In the genomic region with DNA sequence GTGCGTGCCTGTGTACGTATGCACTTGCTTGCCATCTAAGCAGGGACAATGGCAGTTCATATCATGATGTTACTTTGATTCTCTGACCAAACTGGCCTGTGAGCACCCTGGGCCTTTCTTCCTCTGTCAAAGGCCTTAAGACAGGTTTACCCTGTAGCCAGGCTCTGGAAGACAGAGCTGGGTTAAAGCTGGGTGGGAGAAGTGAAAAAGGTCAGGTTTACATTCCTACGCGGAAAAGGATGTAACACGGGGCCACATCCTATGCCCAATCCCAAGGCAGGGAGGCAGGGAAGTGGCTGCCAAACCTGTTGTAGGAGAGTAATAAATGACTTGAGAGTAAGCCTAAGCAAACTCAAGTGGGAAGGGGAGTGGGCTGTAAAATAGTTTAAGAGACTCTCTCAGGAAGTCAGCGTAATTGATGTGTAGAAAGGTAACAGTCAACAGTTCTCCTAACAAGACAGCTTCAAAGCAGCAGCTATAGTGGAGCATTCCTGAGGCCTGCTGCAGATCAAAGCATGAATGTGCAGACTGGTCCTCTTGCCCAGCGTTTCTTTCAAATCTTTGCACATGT, we compare ENCODE assay signal across 21 cellular contexts. TPM values are rescaled to one million over a fixed set of nuclear protein-coding genes. Genes with fewer than 3 reads are reported as not detected.
DNase-seq lines count a peak whose midpoint lies in the region; ATAC-seq and TF ChIP-seq lines count a peak whose summit lies in the region.
"Had no signal": no experiment of that assay in that cellular context is flagged by ENCODE, and none has a peak within 500 bp of the region (broad histone marks: within the 10 kb centered on the region; RNA-seq: fewer than 3 reads in every experiment).

No MANE protein-coding gene starts in this region.

- no peak overlapping the region for H2BK120ac ChIP-seq in IMR-90 (ENCODE audit: low read depth, low read length)

- H3K27me3 ChIP-seq in IMR-90 (ENCODE audit: control insufficient read depth, insufficient read depth, low read length) (no peaks in the 10 kb centered on the region), PC-3 (ENCODE audit: low read length) (no peaks in the 10 kb centered on the region)
- H3K27me3 ChIP-seq: esophagus squamous epithelium, suprapubic skin, uterus had no signal

- no peak overlapping the region for H3K9ac ChIP-seq in IMR-90 (ENCODE audit: low read depth, low read length)
- no peak overlapping the region for H3K9ac ChIP-seq in PC-3 (ENCODE audit: low read length)

- H3K9me3 ChIP-seq in IMR-90 (ENCODE audit: control insufficient read depth, insufficient read depth, low read length): no peaks in the 10 kb centered on the region
- H3K9me3 ChIP-seq in PC-3 (ENCODE audit: low read length): no peaks in the 10 kb centered on the region
- H3K9me3 ChIP-seq: esophagus squamous epithelium, suprapubic skin, uterus had no signal

- no peak overlapping the region for H2BK5ac ChIP-seq in IMR-90 (ENCODE audit: low read depth, low read length, poor library complexity, severe bottlenecking)

- H2BK15ac ChIP-seq in IMR-90 (ENCODE audit: low read depth, low read length): no peak overlapping the region

- H3K18ac ChIP-seq in IMR-90 (ENCODE audit: low read depth, low read length): no peak overlapping the region

- H3K36me3 ChIP-seq in IMR-90 (ENCODE audit: control insufficient read depth, insufficient read depth, low read length) (no peaks in the 10 kb centered on the region), PC-3 (ENCODE audit: low read depth, low read length) (peaks cover 37% of the 10 kb centered on the region)
- H3K36me3 ChIP-seq: esophagus squamous epithelium, uterus had no signal

- no peaks in the 10 kb centered on the region for H3K79me1 ChIP-seq in IMR-90 (ENCODE audit: low read depth in 1 of 2, low read length in 2 of 2)

- no peak overlapping the region; a peak in 1 of 4 replicates for H4K8ac ChIP-seq in IMR-90 (ENCODE audit: low read depth in 2 of 2, low read length in 2 of 2)

- POLR2A ChIA-PET in IMR-90 (lab: Charles Lee; ENCODE audit: unreplicated experiment): no interaction called here
- POLR2A ChIA-PET in PC-3 (lab: Charles Lee; ENCODE audit: unreplicated experiment): no interaction called here

- no peak for TF ChIP-seq POLR2A in IMR-90 (IDR thresholded peaks at IDR 0.05; ENCODE audit: low read depth, low read length)

- no peak overlapping the region for H4K91ac ChIP-seq in IMR-90 (ENCODE audit: insufficient read depth, low read depth, low read length)

- in situ Hi-C loops in IMR-90 (cut with MboI; ENCODE audit: low sequenced_read_pairs): loop anchor here (25.0 kb wide), 1 partner anchor 266 kb away; a partner anchor contains a TSS

- H3K79me2 ChIP-seq in PC-3 (ENCODE audit: low read length): no peaks in the 10 kb centered on the region

- H3K14ac ChIP-seq in IMR-90 (replicated peaks; ENCODE audit: low read depth, low read length): no peak overlapping the region

- H3K27me3 Mint-ChIP-seq in osteocyte (ENCODE audit: unreplicated experiment): no peaks in the 10 kb centered on the region
- peaks cover 12% of the 10 kb centered on the region for H3K27me3 Mint-ChIP-seq in activated naive CD4-positive, alpha-beta T cell treated with anti-CD3 and anti-CD28 coated beads, Interleukin-2, amount 10 ng/mL, durations not matched to agents 7 days and 5 days
- no peaks in the 10 kb centered on the region for H3K27me3 Mint-ChIP-seq in Calu3 (ENCODE audit: unreplicated experiment)
- H3K27me3 Mint-ChIP-seq: activated CD4-positive, alpha-beta T cell treated with anti-CD3 and anti-CD28 coated beads for 36 hours; activated naive CD8-positive, alpha-beta T cell had no signal

- no peaks in the 10 kb centered on the region for H3K9me2 ChIP-seq in PC-3 (replicated peaks; ENCODE audit: low read length)

- H3K9me1 ChIP-seq in IMR-90 (ENCODE audit: insufficient read depth, low read length): 0 out of 2 replicates have a peak, but pooled peaks cover 2% of the 10 kb centered on the region

- peak overlapping the region; percentile 27 for H3K4ac ChIP-seq in IMR-90 (ENCODE audit: low read depth, low read length)

- H3K4me1 Mint-ChIP-seq in osteocyte (ENCODE audit: unreplicated experiment): peaks cover 20% of the 10 kb centered on the region
- H3K4me1 Mint-ChIP-seq in activated naive CD4-positive, alpha-beta T cell treated with anti-CD3 and anti-CD28 coated beads, Interleukin-2, amount 10 ng/mL, durations not matched to agents 7 days and 5 days: peaks cover 6% of the 10 kb centered on the region
- peaks cover 30% of the 10 kb centered on the region for H3K4me1 Mint-ChIP-seq in Calu3 (ENCODE audit: low read depth, unreplicated experiment)

- no peaks in the 10 kb centered on the region for H3K4me1 ChIP-seq in IMR-90 (ENCODE audit: control insufficient read depth, insufficient read depth, low read length)
- peaks cover 28% of the 10 kb centered on the region for H3K4me1 ChIP-seq in PC-3 (ENCODE audit: insufficient read depth, low read length)
- H3K4me1 ChIP-seq: uterus had no signal

- H3K9me3 Mint-ChIP-seq in osteocyte (ENCODE audit: unreplicated experiment): no peaks in the 10 kb centered on the region
- no peaks in the 10 kb centered on the region for H3K9me3 Mint-ChIP-seq in activated naive CD4-positive, alpha-beta T cell treated with anti-CD3 and anti-CD28 coated beads, Interleukin-2, amount 10 ng/mL, durations not matched to agents 7 days and 5 days
- no peaks in the 10 kb centered on the region for H3K9me3 Mint-ChIP-seq in Calu3 (ENCODE audit: low read depth, unreplicated experiment)
- H3K9me3 Mint-ChIP-seq: activated T-helper 2 cell treated with anti-CD3 and anti-CD28 coated beads, Interferon-gamma antibody, Interleukin-2, Interleukin-4, amounts not matched to agents 10 μg/mL and 5 μg/mL and 100 μg/mL, durations not matched to agents 14 hours and 24 hours and 36 hours; dendritic cell treated with granulocyte-macrophage colony-stimulating factor and Interleukin-4, amounts not matched to agents 40 ng/mL and 50 ng/mL, for 4 days; endodermal cell; nephron had no signal

- no peak overlapping the region; the same call in 1 of the 2 replicates for H3K23ac ChIP-seq in IMR-90 (ENCODE audit: low read depth, low read length)

- H3K4me3 ChIP-seq in IMR-90 (ENCODE audit: insufficient read depth, low read depth, low read length): no peak overlapping the region
- no peak overlapping the region for H3K4me3 ChIP-seq in PC-3 (ENCODE audit: low read length)
- H3K4me3 ChIP-seq: esophagus squamous epithelium, SK-N-MC, suprapubic skin, uterus had no signal

- H4K20me1 ChIP-seq in IMR-90 (ENCODE audit: insufficient read depth, low read length) (no peaks in the 10 kb centered on the region), PC-3 (ENCODE audit: low read length) (no peaks in the 10 kb centered on the region)

- dilution Hi-C loops in IMR-90 (cut with HindIII; ENCODE audit: low sequenced_read_pairs, unreplicated experiment): no loop called here

- TF ChIP-seq RAD21 in IMR-90 (IDR thresholded peaks at IDR 0.05; ENCODE audit: low read length): no peak

- H3K27ac ChIP-seq in IMR-90 (ENCODE audit: insufficient read depth, low read length) (no peak overlapping the region), PC-3 (ENCODE audit: low read length) (peak overlapping the region; percentile 60)
- H3K27ac ChIP-seq: esophagus squamous epithelium, SK-N-MC, suprapubic skin, uterus had no signal

- no peak for TF ChIP-seq CTCF in IMR-90 (conservative IDR thresholded peaks at IDR 0.05; ENCODE audit: low read depth, low read length)
- TF ChIP-seq CTCF in PC-3 (conservative IDR thresholded peaks at IDR 0.05; ENCODE audit: low read depth, low read length): no peak
- no peak for TF ChIP-seq CTCF in osteocyte (IDR thresholded peaks at IDR 0.05)
- no peak for TF ChIP-seq CTCF in Calu3 (IDR thresholded peaks at IDR 0.05; ENCODE audit: unreplicated experiment)

- H3K4me3 Mint-ChIP-seq in osteocyte (ENCODE audit: unreplicated experiment) (no peak overlapping the region), Calu3 (ENCODE audit: low read depth, unreplicated experiment) (no peak overlapping the region)
- H3K4me3 Mint-ChIP-seq in activated naive CD4-positive, alpha-beta T cell treated with anti-CD3 and anti-CD28 coated beads, Interleukin-2, amount 10 ng/mL, durations not matched to agents 7 days and 5 days: no peak overlapping the region
- H3K4me3 Mint-ChIP-seq: activated CD4-positive, alpha-beta T cell treated with anti-CD3 and anti-CD28 coated beads for 36 hours; activated CD8-positive, alpha-beta T cell treated with anti-CD3 and anti-CD28 coated beads, Interleukin-2, amount 10 ng/mL, durations not matched to agents 7 days and 5 days; activated naive CD8-positive, alpha-beta T cell; dendritic cell treated with granulocyte-macrophage colony-stimulating factor and Interleukin-4, amounts not matched to agents 40 ng/mL and 50 ng/mL, for 4 days; endodermal cell; nephron had no signal

- no peak overlapping the region for H3K56ac ChIP-seq in IMR-90 (ENCODE audit: extremely low read depth, insufficient read depth, low read length)

- BruUV-seq in IMR-90 (replicated peaks; lab: Mats Ljungman, UMichigan) (no TSS peak), PC-3 (replicated peaks; lab: Mats Ljungman, UMichigan) (no TSS peak), Calu3 (replicated peaks; lab: Mats Ljungman, UMichigan) (no TSS peak)

- no peak overlapping the region for H2BK20ac ChIP-seq in IMR-90 (ENCODE audit: low read depth, low read length)

- H2AK9ac ChIP-seq in IMR-90 (replicated peaks; ENCODE audit: low read depth, low read length, poor library complexity): no peak overlapping the region

- H3K27ac Mint-ChIP-seq in osteocyte (ENCODE audit: unreplicated experiment) (no peak overlapping the region), Calu3 (ENCODE audit: unreplicated experiment) (no peak overlapping the region)
- no peak overlapping the region for H3K27ac Mint-ChIP-seq in activated naive CD4-positive, alpha-beta T cell treated with anti-CD3 and anti-CD28 coated beads, Interleukin-2, amount 10 ng/mL, durations not matched to agents 7 days and 5 days
- H3K27ac Mint-ChIP-seq: activated CD4-positive, alpha-beta T cell treated with anti-CD3 and anti-CD28 coated beads for 36 hours; activated CD8-positive, alpha-beta T cell treated with anti-CD3 and anti-CD28 coated beads, Interleukin-2, amount 10 ng/mL, durations not matched to agents 7 days and 5 days; activated naive CD8-positive, alpha-beta T cell; activated T-helper 2 cell treated with anti-CD3 and anti-CD28 coated beads, Interferon-gamma antibody, Interleukin-2, Interleukin-4, amounts not matched to agents 10 μg/mL and 5 μg/mL and 100 μg/mL, durations not matched to agents 14 hours and 24 hours and 36 hours; dendritic cell treated with granulocyte-macrophage colony-stimulating factor and Interleukin-4, amounts not matched to agents 40 ng/mL and 50 ng/mL, for 4 days; endodermal cell had no signal

- 0 out of 2 replicates have a peak overlapping the region, but pooled peaks have one; percentile 16 for H2AK5ac ChIP-seq in IMR-90 (ENCODE audit: low read depth, low read length)

- H2AFZ ChIP-seq in IMR-90 (replicated peaks; ENCODE audit: low read length, poor library complexity): no peak overlapping the region
- no peak overlapping the region for H2AFZ ChIP-seq in PC-3 (ENCODE audit: low read length)

- DNase-seq in IMR-90: no peak
- DNase-seq in PC-3: peak; percentile 45
- no peak for DNase-seq in left colon
- DNase-seq in osteocyte (ENCODE audit: extremely low spot score, unreplicated experiment): peak; percentile 75
- DNase-seq in EL: no peak
- no peak for DNase-seq in activated naive CD4-positive, alpha-beta T cell treated with anti-CD3 and anti-CD28 coated beads, Interleukin-2, amount 10 ng/mL, durations not matched to agents 7 days and 5 days
- DNase-seq in Calu3: no peak
- DNase-seq: aorta, C1 segment of cervical spinal cord, esophagus squamous epithelium, GOT3 had no signal

- CTCF ChIA-PET in IMR-90 (lab: Yijun Ruan, JAX): interaction anchor here (0.6 to 2.6 kb wide), 7 partner anchors 9 to 442 kb away, joined by 3 to 8 read pairs (median 3); no protein-coding TSS in a partner anchor
- CTCF ChIA-PET in PC-3 (lab: Charles Lee): interaction anchor here (1.9 kb wide), 1 partner anchor 266 kb away, joined by 4 read pairs; no protein-coding TSS in a partner anchor
- CTCF ChIA-PET in activated naive CD4-positive, alpha-beta T cell treated with anti-CD3 and anti-CD28 coated beads, Interleukin-2, amount 10 ng/mL, durations not matched to agents 7 days and 5 days (lab: Charles Lee): interaction anchor here (0.7 to 2.3 kb wide), 4 partner anchors 10 to 267 kb away, joined by 3 to 21 read pairs (median 8); no protein-coding TSS in a partner anchor
- CTCF ChIA-PET in Calu3 (lab: Charles Lee): interaction anchor here (1.1 kb wide), 1 partner anchor 266 kb away, joined by 3 read pairs; no protein-coding TSS in a partner anchor

- WGBS in IMR-90 (ENCODE audit: extremely low coverage in 2 of 2, insufficient read length in 1 of 2), 2 experiments: 100% methylated on average over 2 of the region's 7 CpGs; no CpG with 5 or more reads in 1 of the 2 experiments

- no peaks in the 10 kb centered on the region for H3F3A ChIP-seq in PC-3 (ENCODE audit: low read length, unreplicated experiment)

- H4K5ac ChIP-seq in IMR-90 (ENCODE audit: low read depth, low read length): no peak overlapping the region

- ATAC-seq in IMR-90 (ENCODE audit: low read depth): no peak
- ATAC-seq in PC-3: peak; percentile 73
- ATAC-seq in left colon: peak; percentile 83

- H3K36me3 Mint-ChIP-seq in osteocyte (ENCODE audit: unreplicated experiment): no peaks in the 10 kb centered on the region
- no peaks in the 10 kb centered on the region for H3K36me3 Mint-ChIP-seq in activated naive CD4-positive, alpha-beta T cell treated with anti-CD3 and anti-CD28 coated beads, Interleukin-2, amount 10 ng/mL, durations not matched to agents 7 days and 5 days
- peaks cover 59% of the 10 kb centered on the region for H3K36me3 Mint-ChIP-seq in Calu3 (ENCODE audit: insufficient read depth, unreplicated experiment)
- H3K36me3 Mint-ChIP-seq: activated naive CD8-positive, alpha-beta T cell had no signal

- H3K4me2 ChIP-seq in IMR-90 (ENCODE audit: low read depth, low read length): no peak overlapping the region
- no peak overlapping the region for H3K4me2 ChIP-seq in PC-3 (ENCODE audit: low read length)

- intact Hi-C loops in IMR-90 (cut with micrococcal nuclease): no loop called here
- intact Hi-C loops in PC-3 (cut with micrococcal nuclease): no loop called here
- intact Hi-C loops in left colon (cut with DNase I, micrococcal nuclease): no loop called here
- intact Hi-C loops in Calu3 (cut with micrococcal nuclease; ENCODE audit: unreplicated experiment): no loop called here

RNA-seq across cellular contexts. Expression of a gene that starts 42.7 kb away (rescaled TPM):
- total RNA-seq in IMR-90 (2012; rRNA removed): 2.2 and 2.3 TPM in 2 replicates
- polyA plus RNA-seq in IMR-90 (2012; rRNA removed): 2.6 and 2.8 TPM in 2 replicates
- polyA plus RNA-seq in IMR-90 (2012; cell fraction: cytosol; rRNA removed): 1.4 TPM in 2 replicates
- 1.1 and 2.6 TPM in 2 replicates for polyA plus RNA-seq in IMR-90 (2012; cell fraction: nucleus; rRNA removed; ENCODE audit: low replicate concordance)
- 105 and 127 TPM in 2 replicates for total RNA-seq in PC-3 (2014; rRNA removed)
- total RNA-seq in left colon: 10 to 100 TPM; 30.7 to 55.0 TPM
- total RNA-seq in osteocyte: 3.5 and 3.6 TPM in 2 replicates
- 498 and 642 TPM in 2 replicates for total RNA-seq in Calu3 (2022)
- total RNA-seq: activated CD8-positive, alpha-beta T cell treated with anti-CD3 and anti-CD28 coated beads, Interleukin-2, amount 10 ng/mL, durations not matched to agents 7 days and 5 days; activated T-helper 2 cell treated with anti-CD3 and anti-CD28 coated beads, Interferon-gamma antibody, Interleukin-2, Interleukin-4, amounts not matched to agents 10 μg/mL and 5 μg/mL and 100 μg/mL, durations not matched to agents 14 hours and 24 hours and 36 hours had no signal

Comparison
In these comparisons a context has a peak if more than half of its experiments do, and no peak if none do; other contexts are left out.
1. DNase-seq: peak in PC-3 (single experiment) and osteocyte (single experiment); none in IMR-90 (single experiment), left colon (0 of 2), EL (single experiment), activated naive CD4-positive, alpha-beta T cell treated with anti-CD3 and anti-CD28 coated beads, Interleukin-2, amount 10 ng/mL, durations not matched to agents 7 days and 5 days (single experiment) and Calu3 (single experiment).